ENCODE assay signal across 22 cellular contexts in genomic region chr7:150744041-150744656, GRCh38. TPM values are rescaled to one million over a fixed set of nuclear protein-coding genes. Genes with fewer than 3 reads are reported as not detected.
DNase-seq lines count a peak whose midpoint lies in the region; ATAC-seq lines count a peak whose summit lies in the region.
"Had no signal": no experiment of that assay in that cellular context is flagged by ENCODE, and none has a peak within 500 bp of the region (broad histone marks: within the 10 kb centered on the region; RNA-seq: fewer than 3 reads in every experiment).

No MANE protein-coding gene starts in this region.

- peak overlapping the region; percentile 81 to 82 for H3K4me3 ChIP-seq in CD4-positive, alpha-beta memory T cell (ENCODE audit: low read length in 2 of 2)
- H3K4me3 ChIP-seq in naive thymus-derived CD4-positive, alpha-beta T cell (ENCODE audit: low read length): peak overlapping the region; percentile 84
- H3K4me3 ChIP-seq: colonic mucosa, SJSA1, smooth muscle cell had no signal

- ATAC-seq in activated T-cell treated with anti-CD3 and anti-CD28 coated beads, Interleukin-2, amount 50 U/mL, for 72 hours (replicated peaks in 1 of 2): no peak
- ATAC-seq in naive thymus-derived CD4-positive, alpha-beta T cell: no peak
- no peak for ATAC-seq in GM19023 (IDR thresholded peaks at IDR 0.05; ENCODE audit: unreplicated experiment)
- ATAC-seq in HG03571 (IDR thresholded peaks at IDR 0.05; ENCODE audit: unreplicated experiment): no peak
- ATAC-seq: HCT116, lower lobe of right lung, PC-3 had no signal

- H3K4me3 Mint-ChIP-seq in activated CD4-positive, alpha-beta T cell treated with anti-CD3 and anti-CD28 coated beads, Interleukin-2, amount 10 ng/mL, durations not matched to agents 24 days and 14 days: peak overlapping the region; percentile 89
- peak overlapping the region; percentile 92 to 100 (median 98) for H3K4me3 Mint-ChIP-seq in CD4-positive, alpha-beta memory T cell
- peak overlapping the region; percentile 91 to 94 for H3K4me3 Mint-ChIP-seq in activated T-cell treated with anti-CD3 and anti-CD28 coated beads, Interleukin-2, amount 50 U/mL, for 72 hours
- peak overlapping the region; percentile 90 to 100 (median 98) for H3K4me3 Mint-ChIP-seq in naive thymus-derived CD4-positive, alpha-beta T cell
- H3K4me3 Mint-ChIP-seq: B cell, brain had no signal

- H3K36me3 Mint-ChIP-seq in activated CD4-positive, alpha-beta T cell treated with anti-CD3 and anti-CD28 coated beads, Interleukin-2, amount 10 ng/mL, durations not matched to agents 24 days and 14 days (ENCODE audit: low read depth): peaks cover 75% of the 10 kb centered on the region
- peaks cover 72% of the 10 kb centered on the region in 2 donors for H3K36me3 Mint-ChIP-seq in CD4-positive, alpha-beta memory T cell
- peaks cover 34 to 51% of the 10 kb centered on the region in 2 donors for H3K36me3 Mint-ChIP-seq in activated T-cell treated with anti-CD3 and anti-CD28 coated beads, Interleukin-2, amount 50 U/mL, for 72 hours (ENCODE audit: insufficient read depth in 2 of 2)
- peaks cover 55 to 77% (median 72%) of the 10 kb centered on the region in 5 donors for H3K36me3 Mint-ChIP-seq in naive thymus-derived CD4-positive, alpha-beta T cell
- H3K36me3 Mint-ChIP-seq: brain had no signal

- no peaks in the 10 kb centered on the region for H3K27me3 Mint-ChIP-seq in activated CD4-positive, alpha-beta T cell treated with anti-CD3 and anti-CD28 coated beads, Interleukin-2, amount 10 ng/mL, durations not matched to agents 24 days and 14 days
- no peaks in the 10 kb centered on the region for H3K27me3 Mint-ChIP-seq in CD4-positive, alpha-beta memory T cell
- no peaks in the 10 kb centered on the region for H3K27me3 Mint-ChIP-seq in activated T-cell treated with anti-CD3 and anti-CD28 coated beads, Interleukin-2, amount 50 U/mL, for 72 hours (ENCODE audit: low read depth)
- H3K27me3 Mint-ChIP-seq in naive thymus-derived CD4-positive, alpha-beta T cell: no peaks in the 10 kb centered on the region

- H3K4me1 ChIP-seq in CD4-positive, alpha-beta memory T cell (ENCODE audit: insufficient read depth, low read length): peaks cover 84% of the 10 kb centered on the region
- H3K4me1 ChIP-seq in naive thymus-derived CD4-positive, alpha-beta T cell (ENCODE audit: control insufficient read depth in 2 of 2, insufficient read depth in 2 of 2, low read length in 2 of 2): peaks cover 58 to 78% of the 10 kb centered on the region in 2 donors
- H3K4me1 ChIP-seq: colonic mucosa, SJSA1 had no signal

- POLR2A ChIA-PET in CD4-positive, alpha-beta memory T cell (lab: Charles Lee; ENCODE audit: partially characterized antibody): interaction anchor here (0.6 to 12.4 kb wide), 33 partner anchors 10 to 294 kb away, joined by 3 to 593 read pairs (median 5); partner anchors contain the start of genes GIMAP1, GIMAP2, GIMAP4 and GIMAP5
- POLR2A ChIA-PET in naive thymus-derived CD4-positive, alpha-beta T cell (lab: Charles Lee): interaction anchor here (0.6 to 12.5 kb wide), 29 partner anchors 11 to 295 kb away, joined by 3 to 267 read pairs (median 7); partner anchors contain the start of genes GIMAP1, GIMAP2, GIMAP4 and GIMAP6

- peak overlapping the region; percentile 83 for H3K27ac ChIP-seq in CD4-positive, alpha-beta memory T cell (ENCODE audit: low read depth, low read length)
- peak overlapping the region; percentile 82 for H3K27ac ChIP-seq in naive thymus-derived CD4-positive, alpha-beta T cell (ENCODE audit: low read depth, low read length)
- H3K27ac ChIP-seq: colonic mucosa, lower lobe of right lung, SJSA1 had no signal

- no peaks in the 10 kb centered on the region for H3K9me3 ChIP-seq in CD4-positive, alpha-beta memory T cell (ENCODE audit: control insufficient read depth in 1 of 2, low read length in 2 of 2)
- no peaks in the 10 kb centered on the region for H3K9me3 ChIP-seq in naive thymus-derived CD4-positive, alpha-beta T cell (ENCODE audit: control insufficient read depth in 2 of 3, low read length in 3 of 3)
- H3K9me3 ChIP-seq: colonic mucosa, lower lobe of right lung, SJSA1, upper lobe of left lung had no signal

- CTCF ChIA-PET in CD4-positive, alpha-beta memory T cell (lab: Charles Lee; ENCODE audit: partially characterized antibody): interaction anchor here (0.6 to 5.6 kb wide), 13 partner anchors 11 to 293 kb away, joined by 3 to 42 read pairs (median 4); partner anchors contain the start of genes GIMAP1 and GIMAP4
- CTCF ChIA-PET in naive thymus-derived CD4-positive, alpha-beta T cell (lab: Charles Lee): interaction anchor here (1.0 to 3.2 kb wide), 4 partner anchors 11 to 295 kb away, joined by 3 to 17 read pairs (median 4); partner anchors contain the start of gene GIMAP4

- intact Hi-C loops in activated CD4-positive, alpha-beta T cell treated with anti-CD3 and anti-CD28 coated beads, Interleukin-2, amount 10 ng/mL, durations not matched to agents 24 days and 14 days (cut with micrococcal nuclease): no loop called here
- intact Hi-C loops in CD4-positive, alpha-beta memory T cell (cut with micrococcal nuclease): loop anchor here (5.0 kb wide), 1 partner anchor 227 kb away; no protein-coding TSS in a partner anchor
- intact Hi-C loops in naive thymus-derived CD4-positive, alpha-beta T cell (cut with micrococcal nuclease): loop anchor here in 1 of 2 donors (2.0 kb wide), 1 partner anchor 111 kb away; the partner anchor contains the start of gene GIMAP6

- H3K36me3 ChIP-seq in CD4-positive, alpha-beta memory T cell (ENCODE audit: insufficient read depth, low read length): peaks cover 56% of the 10 kb centered on the region
- H3K36me3 ChIP-seq in naive thymus-derived CD4-positive, alpha-beta T cell (ENCODE audit: control insufficient read depth in 2 of 3, insufficient read depth in 3 of 3, low read length in 3 of 3): peaks cover 24 to 57% (median 26%) of the 10 kb centered on the region in 3 experiments
- H3K36me3 ChIP-seq: colonic mucosa, SJSA1 had no signal

- peaks cover 88% of the 10 kb centered on the region for H3K4me1 Mint-ChIP-seq in activated CD4-positive, alpha-beta T cell treated with anti-CD3 and anti-CD28 coated beads, Interleukin-2, amount 10 ng/mL, durations not matched to agents 24 days and 14 days
- H3K4me1 Mint-ChIP-seq in CD4-positive, alpha-beta memory T cell: peaks cover 71 to 99% (median 81%) of the 10 kb centered on the region in 4 donors
- peaks cover 96% of the 10 kb centered on the region for H3K4me1 Mint-ChIP-seq in activated T-cell treated with anti-CD3 and anti-CD28 coated beads, Interleukin-2, amount 50 U/mL, for 72 hours (ENCODE audit: low read depth)
- peaks cover 59 to 92% (median 85%) of the 10 kb centered on the region in 7 donors for H3K4me1 Mint-ChIP-seq in naive thymus-derived CD4-positive, alpha-beta T cell
- H3K4me1 Mint-ChIP-seq: B cell had no signal

- peak; percentile 66 for DNase-seq in activated CD4-positive, alpha-beta T cell treated with anti-CD3 and anti-CD28 coated beads, Interleukin-2, amount 10 ng/mL, durations not matched to agents 24 days and 14 days
- DNase-seq in activated CD4-positive, alpha-beta T cell treated with anti-CD3 and anti-CD28 coated beads, Interleukin-2, amount 50 U/mL, for 48 hours: no peak
- DNase-seq in CD4-positive, alpha-beta memory T cell: peak in 1 of 5 donors; percentile 26
- no peak for DNase-seq in activated T-cell treated with anti-CD3 and anti-CD28 coated beads, Interleukin-2, amount 50 U/mL, for 72 hours
- DNase-seq in naive thymus-derived CD4-positive, alpha-beta T cell: no peak
- no peak for DNase-seq in medulla oblongata (ENCODE audit: extremely low spot score)
- DNase-seq: colonic mucosa; glutamatergic neuron; lower lobe of right lung; NCI-H1092 treated with DMSO at 0.1 percent for 48 hours; NCI-H2029 treated with DMSO at 0.1 percent for 48 hours; nucleus accumbens; PC-3; stimulated activated CD4-positive, alpha-beta T cell treated with anti-CD3 and anti-CD28 coated beads, Interleukin-4, amount 100 ng/mL, for 1 hour; upper lobe of left lung had no signal

- H3K27me3 ChIP-seq in CD4-positive, alpha-beta memory T cell (ENCODE audit: insufficient read depth, low read length): no peaks in the 10 kb centered on the region
- H3K27me3 ChIP-seq in naive thymus-derived CD4-positive, alpha-beta T cell (ENCODE audit: control insufficient read depth in 2 of 2, insufficient read depth in 2 of 2, low read length in 2 of 2): no peaks in the 10 kb centered on the region
- H3K27me3 ChIP-seq: colonic mucosa, SJSA1, upper lobe of left lung had no signal

- no peaks in the 10 kb centered on the region for H3K9me3 Mint-ChIP-seq in activated CD4-positive, alpha-beta T cell treated with anti-CD3 and anti-CD28 coated beads, Interleukin-2, amount 10 ng/mL, durations not matched to agents 24 days and 14 days
- peaks cover 0 to 10% (median 0%) of the 10 kb centered on the region in 8 donors for H3K9me3 Mint-ChIP-seq in CD4-positive, alpha-beta memory T cell
- peaks cover 4% of the 10 kb centered on the region in 2 donors for H3K9me3 Mint-ChIP-seq in activated T-cell treated with anti-CD3 and anti-CD28 coated beads, Interleukin-2, amount 50 U/mL, for 72 hours
- peaks cover 0 to 4% (median 0%) of the 10 kb centered on the region in 11 donors for H3K9me3 Mint-ChIP-seq in naive thymus-derived CD4-positive, alpha-beta T cell

- peak overlapping the region; percentile 89 for H3K27ac Mint-ChIP-seq in activated CD4-positive, alpha-beta T cell treated with anti-CD3 and anti-CD28 coated beads, Interleukin-2, amount 10 ng/mL, durations not matched to agents 24 days and 14 days
- H3K27ac Mint-ChIP-seq in CD4-positive, alpha-beta memory T cell: peak overlapping the region; percentile 86 to 97 (median 96)
- peak overlapping the region; percentile 13 for H3K27ac Mint-ChIP-seq in activated T-cell treated with anti-CD3 and anti-CD28 coated beads, Interleukin-2, amount 50 U/mL, for 72 hours
- H3K27ac Mint-ChIP-seq in naive thymus-derived CD4-positive, alpha-beta T cell: peak overlapping the region; percentile 93 to 97 (median 95)
- H3K27ac Mint-ChIP-seq: B cell, brain had no signal

RNA-seq across cellular contexts. Expression of gene GIMAP5, which starts 6.9 kb away (rescaled TPM):
- total RNA-seq in activated CD4-positive, alpha-beta T cell treated with anti-CD3 and anti-CD28 coated beads, Interleukin-2, amount 10 ng/mL, durations not matched to agents 24 days and 14 days: 44.4 and 50.9 TPM in 2 replicates
- total RNA-seq in CD4-positive, alpha-beta memory T cell: 100 to 1,000 TPM; 296 to 297 TPM
- polyA plus RNA-seq in CD4-positive, alpha-beta memory T cell: 100 to 1,000 TPM; 415 to 679 TPM
- total RNA-seq in activated T-cell treated with anti-CD3 and anti-CD28 coated beads, Interleukin-2, amount 50 U/mL, for 72 hours: 10 to 100 TPM; 43.5 to 50.5 TPM
- total RNA-seq in naive thymus-derived CD4-positive, alpha-beta T cell: 100 to 1,000 TPM in 3 of 5 experiments, 10 to 100 TPM in 2; 58.1 to 422 (median 214) TPM
- polyA plus RNA-seq in naive thymus-derived CD4-positive, alpha-beta T cell: 100 to 1,000 TPM; 570 to 819 TPM
- total RNA-seq: PC-3, SJSA1, smooth muscle cell had no signal
- polyA plus RNA-seq: smooth muscle cell had no signal

RNA-seq across cellular contexts. Expression of gene GIMAP1, which starts 27.7 kb away (rescaled TPM):
- total RNA-seq in activated CD4-positive, alpha-beta T cell treated with anti-CD3 and anti-CD28 coated beads, Interleukin-2, amount 10 ng/mL, durations not matched to agents 24 days and 14 days: 4.9 and 6.0 TPM in 2 replicates
- total RNA-seq in CD4-positive, alpha-beta memory T cell: 10 to 100 TPM; 93.7 to 97.6 TPM
- 10 to 100 TPM; 36.6 to 69.2 TPM for polyA plus RNA-seq in CD4-positive, alpha-beta memory T cell
- total RNA-seq in activated T-cell treated with anti-CD3 and anti-CD28 coated beads, Interleukin-2, amount 50 U/mL, for 72 hours: 1 to 10 TPM; 5.5 to 9.3 TPM
- total RNA-seq in naive thymus-derived CD4-positive, alpha-beta T cell: 100 to 1,000 TPM in 2 of 5 experiments, 10 to 100 TPM in 3; 23.3 to 124 (median 32.6) TPM
- polyA plus RNA-seq in naive thymus-derived CD4-positive, alpha-beta T cell: 100 to 1,000 TPM in 1 of 2 donors, 10 to 100 TPM in 1; 75.4 to 104 TPM
- total RNA-seq: PC-3, SJSA1, smooth muscle cell had no signal
- polyA plus RNA-seq: smooth muscle cell had no signal

RNA-seq across cellular contexts. Expression of gene TMEM176B, which starts 56.0 kb away (rescaled TPM):
- not detected in 2 replicates for total RNA-seq in activated CD4-positive, alpha-beta T cell treated with anti-CD3 and anti-CD28 coated beads, Interleukin-2, amount 10 ng/mL, durations not matched to agents 24 days and 14 days
- 1 to 10 TPM; 1.6 to 2.3 TPM for total RNA-seq in CD4-positive, alpha-beta memory T cell
- not detected for polyA plus RNA-seq in CD4-positive, alpha-beta memory T cell
- total RNA-seq in activated T-cell treated with anti-CD3 and anti-CD28 coated beads, Interleukin-2, amount 50 U/mL, for 72 hours: not detected
- total RNA-seq in naive thymus-derived CD4-positive, alpha-beta T cell: 1 to 10 TPM in 3 of 5 experiments, not detected in 2; 2.0 to 7.1 (median 2.8) TPM
- under 1 TPM in 1 of 2 donors, not detected in 1; 0.53 TPM for polyA plus RNA-seq in naive thymus-derived CD4-positive, alpha-beta T cell
- total RNA-seq: PC-3, SJSA1 had no signal

RNA-seq across cellular contexts. Expression of gene TMEM176A, which starts 56.4 kb away (rescaled TPM):
- total RNA-seq in activated CD4-positive, alpha-beta T cell treated with anti-CD3 and anti-CD28 coated beads, Interleukin-2, amount 10 ng/mL, durations not matched to agents 24 days and 14 days: not detected in 2 replicates
- 1 to 10 TPM; 1.1 to 2.6 TPM for total RNA-seq in CD4-positive, alpha-beta memory T cell
- under 1 TPM in 1 of 2 donors, not detected in 1; 0.26 TPM for polyA plus RNA-seq in CD4-positive, alpha-beta memory T cell
- total RNA-seq in activated T-cell treated with anti-CD3 and anti-CD28 coated beads, Interleukin-2, amount 50 U/mL, for 72 hours: under 1 TPM; 0.24 to 0.30 TPM
- total RNA-seq in naive thymus-derived CD4-positive, alpha-beta T cell: 1 to 10 TPM in 3 of 5 experiments, not detected in 2; 1.3 to 4.4 (median 1.8) TPM
- polyA plus RNA-seq in naive thymus-derived CD4-positive, alpha-beta T cell: under 1 TPM; 0.35 to 0.38 TPM
- total RNA-seq: B cell, PC-3, SJSA1 had no signal

RNA-seq across cellular contexts. Expression of gene GIMAP2, which starts 58.6 kb away (rescaled TPM):
- 28.2 TPM in 2 replicates for total RNA-seq in activated CD4-positive, alpha-beta T cell treated with anti-CD3 and anti-CD28 coated beads, Interleukin-2, amount 10 ng/mL, durations not matched to agents 24 days and 14 days
- 100 to 1,000 TPM; 238 to 244 TPM for total RNA-seq in CD4-positive, alpha-beta memory T cell
- 100 to 1,000 TPM in 1 of 2 donors, 10 to 100 TPM in 1; 90.0 to 110 TPM for polyA plus RNA-seq in CD4-positive, alpha-beta memory T cell
- total RNA-seq in activated T-cell treated with anti-CD3 and anti-CD28 coated beads, Interleukin-2, amount 50 U/mL, for 72 hours: 10 to 100 TPM; 47.8 to 59.4 TPM
- total RNA-seq in naive thymus-derived CD4-positive, alpha-beta T cell: 100 to 1,000 TPM in 3 of 5 experiments, 10 to 100 TPM in 2; 79.4 to 286 (median 122) TPM
- polyA plus RNA-seq in naive thymus-derived CD4-positive, alpha-beta T cell: 100 to 1,000 TPM; 150 to 153 TPM
- total RNA-seq: PC-3, smooth muscle cell had no signal

Comparison
In these comparisons a context has a peak if more than half of its experiments do, and no peak if none do; other contexts are left out.
1. H3K27ac Mint-ChIP-seq: peak in every context shown above with its lines; median percentile 96 in CD4-positive, alpha-beta memory T cell; 95 in naive thymus-derived CD4-positive, alpha-beta T cell; 89 in activated CD4-positive, alpha-beta T cell treated with anti-CD3 and anti-CD28 coated beads, Interleukin-2, amount 10 ng/mL, durations not matched to agents 24 days and 14 days; 13 in activated T-cell treated with anti-CD3 and anti-CD28 coated beads, Interleukin-2, amount 50 U/mL, for 72 hours.